In the genomic region with DNA sequence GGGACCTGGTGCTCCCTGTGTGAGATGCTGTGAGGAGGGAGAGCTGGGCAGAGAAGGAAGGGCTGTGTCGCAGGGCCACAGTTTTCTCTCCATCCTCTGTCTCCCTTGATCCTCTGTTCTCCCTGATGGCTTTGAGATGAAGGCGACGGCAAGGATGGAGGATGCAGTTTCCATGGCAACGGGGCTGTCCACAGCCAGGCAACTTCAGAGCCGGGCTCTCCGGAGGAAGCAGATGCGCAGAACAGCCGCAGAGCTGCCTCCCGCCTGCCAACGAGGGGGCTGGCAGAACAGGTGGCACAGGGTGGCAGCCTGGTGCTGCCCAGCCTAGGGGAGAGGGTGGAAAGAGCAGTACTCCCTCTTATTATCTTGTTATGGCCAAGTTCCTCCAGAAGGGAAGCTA, we compare ENCODE assay signal across 18 cellular contexts. TPM values are rescaled to one million over a fixed set of nuclear protein-coding genes. Genes with fewer than 3 reads are reported as not detected.
"Had no signal": no experiment of that assay in that cellular context is flagged by ENCODE, and none has a peak within 500 bp of the region (broad histone marks: within the 10 kb centered on the region; RNA-seq: fewer than 3 reads in every experiment).

No MANE protein-coding gene starts in this region.

- FAIRE-seq: endothelial cell of umbilical vein, frontal cortex had no signal

- H3K27me3 ChIP-seq: ascending aorta, colonic mucosa, heart right ventricle, right atrium auricular region, spleen, suprapubic skin, upper lobe of left lung had no signal

- ATAC-seq: activated CD4-positive, CD25-positive, alpha-beta regulatory T cell treated with anti-CD3 and anti-CD28 coated beads, Interleukin-2, amount 50 U/mL, for 24 hours; heart right ventricle had no signal

- H3K27ac ChIP-seq: ascending aorta, colonic mucosa, heart right ventricle, right atrium auricular region, spleen, suprapubic skin, upper lobe of left lung had no signal

- DNase-seq: activated effector memory CD4-positive, alpha-beta T cell treated with Interleukin-2 at 50 U/mL for 16 hours; activated naive CD8-positive, alpha-beta T cell treated with anti-CD3 and anti-CD28 coated beads for 36 hours; activated T-cell treated with anti-CD3 and anti-CD28 coated beads, Interleukin-2, amount 50 U/mL, for 24 hours; colonic mucosa; effector CD4-positive, alpha-beta T cell; heart right ventricle; kidney glomerular epithelial cell; spleen; stimulated activated CD4-positive, alpha-beta T cell treated with anti-CD3 and anti-CD28 coated beads, Interleukin-1b, Interleukin-23, amount 100 ng/mL, for 48 hours; stimulated activated naive CD4-positive, alpha-beta T cell; SW 1271; upper lobe of left lung had no signal

- H3K4me3 ChIP-seq: ascending aorta, colonic mucosa, heart right ventricle, right atrium auricular region, spleen, suprapubic skin, upper lobe of left lung had no signal

- H3K4me1 ChIP-seq: ascending aorta, colonic mucosa, right atrium auricular region, suprapubic skin, upper lobe of left lung had no signal

- H3K36me3 ChIP-seq: colonic mucosa had no signal

- H3K9me3 ChIP-seq: ascending aorta, colonic mucosa, heart right ventricle, right atrium auricular region, spleen, suprapubic skin, upper lobe of left lung had no signal

RNA-seq across cellular contexts. Expression of a gene that starts 9.9 kb away (rescaled TPM):
- total RNA-seq: ascending aorta had no signal
